ENCODE assay signal across 7 cellular contexts in genomic region chr7:103211049-103211448, GRCh38.
DNase-seq lines count a peak whose midpoint lies in the region; ATAC-seq, FAIRE-seq and TF ChIP-seq lines count a peak whose summit lies in the region.
"Not testable (repeated sequence)": the region's sequence is repeated elsewhere in the genome, so short reads cannot be mapped to it uniquely, and the experiment has no call there.

No MANE protein-coding gene starts in this region.

- H3F3A ChIP-seq in neural progenitor cell (ENCODE audit: low read depth), result not testable (repeated sequence)

- H3K27me3 ChIP-seq in K562 (ENCODE audit: control insufficient read depth in 2 of 2, insufficient read depth in 2 of 2, low read length in 2 of 2); endodermal cell (ENCODE audit: control insufficient read depth, insufficient read depth, low read length, poor library complexity, severe bottlenecking); neural progenitor cell: not testable (repeated sequence)

- H3K9me1 ChIP-seq in K562 (ENCODE audit: control insufficient read depth, insufficient read depth, low read length), result not testable (repeated sequence)

- ATAC-seq in A549 (peak; percentile 72 to 73; a peak in 5 of 6 replicates), K562 (peak; percentile 55)

- intact Hi-C loops in K562 (cut with micrococcal nuclease), result not testable (repeated sequence)

- not testable (repeated sequence) for H4K20me1 ChIP-seq in K562 (replicated peaks; ENCODE audit: control insufficient read depth, insufficient read depth, low read length); neural progenitor cell (ENCODE audit: low read depth)

- TF ChIP-seq POLR2A in A549 (IDR thresholded peaks at IDR 0.05; ENCODE audit: low read length); K562 (conservative IDR thresholded peaks at IDR 0.05): not testable (repeated sequence)

- in situ Hi-C loops in K562 (cut with MboI), result not testable (repeated sequence)

- H3K27ac Mint-ChIP-seq in endodermal cell, neural progenitor cell: not testable (repeated sequence)

- BruUV-seq in K562 (replicated peaks; lab: Mats Ljungman, UMichigan), result not testable (repeated sequence)

- H3K9me3 Mint-ChIP-seq in endodermal cell, neural progenitor cell: not testable (repeated sequence)

- not testable (repeated sequence) for H3K9ac ChIP-seq in K562 (ENCODE audit: insufficient read depth in 1 of 2, low read depth in 2 of 2, low read length in 2 of 2); endodermal cell (ENCODE audit: extremely low read depth, low read length, poor library complexity, severe bottlenecking); neural progenitor cell

- POLR2A ChIA-PET in A549 (lab: Yijun Ruan, JAX); K562 (lab: Yijun Ruan, JAX): not testable (repeated sequence)

- not testable (repeated sequence) for H3K4me1 ChIP-seq in A549; K562 (replicated peaks in 1 of 2; ENCODE audit: control insufficient read depth in 2 of 2, insufficient read depth in 2 of 2, low read length in 2 of 2); endodermal cell (ENCODE audit: control insufficient read depth, insufficient read depth, low read length); neural progenitor cell

- not testable (repeated sequence) for H3K36me3 ChIP-seq in K562 (ENCODE audit: control insufficient read depth, insufficient read depth, low read length); endodermal cell (ENCODE audit: control insufficient read depth, insufficient read depth, low read length); neural progenitor cell

- H3K79me2 ChIP-seq in K562 (ENCODE audit: control insufficient read depth, insufficient read depth, low read length); neural progenitor cell (ENCODE audit: low read depth): not testable (repeated sequence)

- not testable (repeated sequence) for H3K27ac ChIP-seq in A549; K562 (ENCODE audit: extremely low read depth, low read depth, low read length); endodermal cell (ENCODE audit: low read depth, low read length); neural progenitor cell

- H3K4me3 ChIP-seq in A549; K562; endodermal cell (ENCODE audit: low read length); fibroblast of the aortic adventitia (ENCODE audit: low read depth, low read length); neural progenitor cell: not testable (repeated sequence)

- H3K4me3 Mint-ChIP-seq in endodermal cell, neural progenitor cell: not testable (repeated sequence)

- H2AFZ ChIP-seq in K562 (ENCODE audit: low read depth, low read length) (peak overlapping the region; percentile 83), neural progenitor cell (replicated peaks) (peak overlapping the region; percentile 87)

- not testable (repeated sequence) for TF ChIP-seq CTCF in A549 (IDR thresholded peaks at IDR 0.05); K562 (IDR thresholded peaks at IDR 0.05 in 2 of 3, conservative IDR thresholded peaks at IDR 0.05 in 1 of 3; ENCODE audit: insufficient read depth in 2 of 3, low read depth in 1 of 3, low read length in 3 of 3); endodermal cell (conservative IDR thresholded peaks at IDR 0.05); fibroblast of the aortic adventitia (IDR thresholded peaks at IDR 0.05; ENCODE audit: insufficient read depth, low read length); neural progenitor cell (IDR thresholded peaks at IDR 0.05)

- FAIRE-seq in A549 (lab: Jason Lieb, UNC); K562 (lab: Jason Lieb, UNC): not testable (repeated sequence)
- peak; percentile 15 for FAIRE-seq in RCC 7860 (lab: Jason Lieb, UNC)

- TF ChIP-seq EP300 in A549 (IDR thresholded peaks at IDR 0.05); K562 (IDR thresholded peaks at IDR 0.05; ENCODE audit: low read length): not testable (repeated sequence)

- H3K36me3 Mint-ChIP-seq in endodermal cell (ENCODE audit: low read depth); neural progenitor cell: not testable (repeated sequence)

- peak in 1 of 2 experiments; percentile 12 for DNase-seq in A549 (ENCODE audit: low read depth in 1 of 2, low spot score in 1 of 2)
- peak; percentile 33 for DNase-seq in HT-29 (ENCODE audit: low spot score)
- not testable (repeated sequence) for DNase-seq in RCC 7860 (ENCODE audit: low spot score); neural progenitor cell (ENCODE audit: low spot score)
- peak in 1 of 4 experiments; percentile 12 for DNase-seq in K562 (ENCODE audit: extremely low read depth in 1 of 4, low spot score in 3 of 4)
- DNase-seq in endodermal cell, result peak; percentile 46
- DNase-seq in fibroblast of the aortic adventitia (ENCODE audit: low read depth), result peak; percentile 7

- not testable (repeated sequence) for H3K4me1 Mint-ChIP-seq in endodermal cell, neural progenitor cell

- not testable (repeated sequence) for H3K27me3 Mint-ChIP-seq in endodermal cell (ENCODE audit: insufficient read depth); neural progenitor cell (ENCODE audit: insufficient read depth, low read depth)

- CTCF ChIA-PET in A549 (lab: Yijun Ruan, JAX); K562 (lab: Yijun Ruan, JAX; ENCODE audit: low intra/inter-chr PET ratio): not testable (repeated sequence)

- TF ChIP-seq RAD21 in A549 (conservative IDR thresholded peaks at IDR 0.05 in 1 of 2, IDR thresholded peaks at IDR 0.05 in 1 of 2); K562 (CRISPR knock-in tag; conservative IDR thresholded peaks at IDR 0.05 in 1 of 2, IDR thresholded peaks at IDR 0.05 in 1 of 2): not testable (repeated sequence)

- peak overlapping the region; percentile 48; the same call in 1 of the 3 replicates for H3K4me2 ChIP-seq in A549
- not testable (repeated sequence) for H3K4me2 ChIP-seq in K562 (ENCODE audit: insufficient read depth, low read length); neural progenitor cell

- WGBS in A549 (ENCODE audit: missing lambda C conversion rate), result 27% methylated on average over 6 of the region's 6 CpGs
- 16% methylated on average over 5 of the region's 6 CpGs for WGBS in K562 (ENCODE audit: insufficient coverage, low coverage, missing lambda C conversion rate)
- WGBS in endodermal cell (ENCODE audit: insufficient coverage in 1 of 2, insufficient read length in 1 of 2), 2 experiments, result 81% methylated on average over 5 of the region's 6 CpGs; no CpG with 5 or more reads in 1 of the 2 experiments

- H3K9me3 ChIP-seq in A549; K562 (replicated peaks; ENCODE audit: control insufficient read depth, insufficient read depth, low read depth, low read length); endodermal cell (ENCODE audit: control insufficient read depth, low read length); neural progenitor cell (ENCODE audit: low read depth): not testable (repeated sequence)

TF ChIP-seq in A549, 52 proteins besides CTCF, POLR2A, EP300 and RAD21:
- TF ChIP-seq MAX (IDR thresholded peaks at IDR 0.05), result 0 out of 2 replicates have a peak, but pooled peaks have one; percentile 23

TF ChIP-seq in K562, 482 proteins besides CTCF, POLR2A, EP300 and RAD21:
- TF ChIP-seq FOXA3 (CRISPR knock-in tag; conservative IDR thresholded peaks at IDR 0.05 in 1 of 2, IDR thresholded peaks at IDR 0.05 in 1 of 2), result 0 out of 4 replicates have a peak, but pooled peaks of 1 of the 2 experiments have one; percentile 26
TF ChIP-seq in K562: peak in this region for 1; not testable (repeated sequence) for 481.
